25 cellular contexts compared by ENCODE assay signal in the genomic region with DNA sequence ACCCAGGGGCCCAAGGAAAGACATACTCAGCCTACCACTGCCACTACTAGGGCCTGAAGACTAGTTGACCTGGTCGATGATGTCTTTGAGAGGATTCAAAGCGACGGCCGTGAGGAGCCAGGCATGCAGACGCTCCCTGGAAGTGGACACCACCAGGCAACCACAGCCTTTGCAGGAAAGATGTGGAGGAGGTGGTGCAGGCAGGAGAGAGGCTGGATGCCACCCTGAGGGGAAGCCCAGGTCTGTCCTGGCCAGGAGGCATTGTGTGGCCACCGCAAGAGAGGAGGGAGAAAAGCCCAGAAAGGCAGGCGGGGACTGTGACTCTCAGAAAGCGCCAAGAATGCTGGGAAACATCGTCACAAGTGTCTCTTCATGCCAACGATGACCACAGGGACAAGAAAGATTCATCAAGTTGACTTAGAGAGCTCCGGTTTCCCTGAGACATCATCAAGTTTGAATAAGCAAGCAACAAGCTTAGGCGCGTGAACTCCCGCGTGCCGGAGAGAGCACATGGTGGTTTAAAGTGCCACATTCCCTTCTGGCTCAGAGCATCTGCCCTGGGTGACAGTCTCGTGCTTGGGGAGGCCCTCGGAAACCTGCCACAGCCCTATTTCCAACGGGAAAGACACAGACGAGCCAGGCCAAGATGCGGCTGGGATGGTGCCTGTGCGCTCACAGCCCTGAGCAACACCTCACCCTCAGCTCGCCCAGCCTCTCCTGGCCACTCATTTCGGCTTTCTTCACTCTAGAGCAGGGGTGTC.
"Had no signal": no experiment of that assay in that cellular context is flagged by ENCODE, and none has a peak within 500 bp of the region (broad histone marks: within the 10 kb centered on the region; RNA-seq: fewer than 3 reads in every experiment).

No MANE protein-coding gene starts in this region.

- H3K36me3 ChIP-seq: ascending aorta had no signal

- H3K36me3 Mint-ChIP-seq: activated CD4-positive, alpha-beta memory T cell treated with anti-CD3 and anti-CD28 coated beads for 36 hours; activated naive CD4-positive, alpha-beta T cell treated with anti-CD3 and anti-CD28 coated beads, Interleukin-2, amount 50 U/mL, for 72 hours; T-cell had no signal

- H3K4me1 ChIP-seq: ascending aorta, body of pancreas had no signal

- H3K4me3 ChIP-seq: ascending aorta, body of pancreas had no signal

- H3K4me1 Mint-ChIP-seq: activated CD4-positive, alpha-beta T cell treated with anti-CD3 and anti-CD28 coated beads, Interleukin-2, amount 10 ng/mL, durations not matched to agents 7 days and 5 days; activated naive CD8-positive, alpha-beta T cell treated with anti-CD3 and anti-CD28 coated beads, Interleukin-2, amount 50 U/mL, for 24 hours; T-cell had no signal

- H3K9me3 Mint-ChIP-seq: activated CD4-positive, alpha-beta memory T cell treated with anti-CD3 and anti-CD28 coated beads for 36 hours; activated CD4-positive, alpha-beta T cell treated with anti-CD3 and anti-CD28 coated beads, Interleukin-2, amount 10 ng/mL, durations not matched to agents 7 days and 5 days; activated naive CD4-positive, alpha-beta T cell treated with anti-CD3 and anti-CD28 coated beads, Interleukin-2, amount 50 U/mL, for 72 hours; activated naive CD8-positive, alpha-beta T cell treated with anti-CD3 and anti-CD28 coated beads, Interleukin-2, amount 50 U/mL, for 24 hours had no signal

- H3K27ac Mint-ChIP-seq: activated CD4-positive, alpha-beta memory T cell treated with anti-CD3 and anti-CD28 coated beads for 36 hours; activated CD4-positive, alpha-beta T cell treated with anti-CD3 and anti-CD28 coated beads, Interleukin-2, amount 10 ng/mL, durations not matched to agents 7 days and 5 days; activated naive CD4-positive, alpha-beta T cell treated with anti-CD3 and anti-CD28 coated beads, Interleukin-2, amount 50 U/mL, for 72 hours; activated naive CD8-positive, alpha-beta T cell treated with anti-CD3 and anti-CD28 coated beads, Interleukin-2, amount 50 U/mL, for 24 hours; T-cell had no signal

- H3K27me3 ChIP-seq: ascending aorta, body of pancreas had no signal

- DNase-seq: activated CD4-positive, alpha-beta memory T cell treated with anti-CD3 and anti-CD28 coated beads for 36 hours; activated CD4-positive, alpha-beta T cell treated with anti-CD3 and anti-CD28 coated beads, Interleukin-2, amount 10 ng/mL, durations not matched to agents 7 days and 5 days; activated CD4-positive, CD25-positive, alpha-beta regulatory T cell; activated CD8-positive, alpha-beta memory T cell treated with anti-CD3 and anti-CD28 coated beads, Interleukin-2, amount 50 U/mL, for 4 hours; activated effector memory CD4-positive, alpha-beta T cell treated with Interleukin-2 at 50 U/mL for 16 hours; activated naive CD4-positive, alpha-beta T cell treated with Interleukin-2 at 50 U/mL for 16 hours; activated naive CD8-positive, alpha-beta T cell treated with anti-CD3 and anti-CD28 coated beads, Interleukin-2, amount 50 U/mL, for 24 hours; activated T-cell treated with anti-CD3 and anti-CD28 coated beads, Interleukin-2, amount 50 U/mL, for 1 hour; amniotic stem cell; body of pancreas; central memory CD4-positive, alpha-beta T cell; KBM-7; NCI-H1092; NCI-H1417; NCI-H1930; NCI-H2171; NCI-H2227 treated with DMSO at 0.1 percent for 48 hours; NCI-H526 treated with DMSO at 0.1 percent for 48 hours; NCI-H82; SIG-M5; T-cell; T-helper 2 cell; T1000 had no signal

- H3K27me3 Mint-ChIP-seq: activated CD4-positive, alpha-beta memory T cell treated with anti-CD3 and anti-CD28 coated beads for 36 hours; activated CD4-positive, alpha-beta T cell treated with anti-CD3 and anti-CD28 coated beads, Interleukin-2, amount 10 ng/mL, durations not matched to agents 7 days and 5 days; activated naive CD8-positive, alpha-beta T cell treated with anti-CD3 and anti-CD28 coated beads, Interleukin-2, amount 50 U/mL, for 24 hours had no signal

- H3K9me3 ChIP-seq: ascending aorta, body of pancreas had no signal

- ATAC-seq: activated naive CD4-positive, alpha-beta T cell treated with anti-CD3 and anti-CD28 coated beads, Interleukin-2, amount 50 U/mL, for 72 hours; activated naive CD8-positive, alpha-beta T cell treated with anti-CD3 and anti-CD28 coated beads, Interleukin-2, amount 50 U/mL, for 24 hours; body of pancreas; T-cell had no signal

- H3K4me3 Mint-ChIP-seq: activated CD4-positive, alpha-beta memory T cell treated with anti-CD3 and anti-CD28 coated beads for 36 hours; activated CD4-positive, alpha-beta T cell treated with anti-CD3 and anti-CD28 coated beads, Interleukin-2, amount 10 ng/mL, durations not matched to agents 7 days and 5 days; activated naive CD8-positive, alpha-beta T cell treated with anti-CD3 and anti-CD28 coated beads, Interleukin-2, amount 50 U/mL, for 24 hours; T-cell had no signal

- H3K27ac ChIP-seq: ascending aorta, body of pancreas had no signal
